8 cellular contexts compared by ENCODE assay signal in genomic region chr1:2392071-2392442, GRCh38. TPM values are rescaled to one million over a fixed set of nuclear protein-coding genes. Genes with fewer than 3 reads are reported as not detected.
DNase-seq lines count a peak whose midpoint lies in the region; ATAC-seq, FAIRE-seq and TF ChIP-seq lines count a peak whose summit lies in the region.

No MANE protein-coding gene starts in this region.

- intact Hi-C loops in breast epithelium (cut with DNase I; ENCODE audit: low total_unique reads) = loop anchor here (5.0 kb wide), 2 partner anchors 185 to 200 kb away; partner anchors contain the start of gene FAAP20

- POLR2A ChIA-PET in BJ (lab: Charles Lee) = interaction anchor here (0.9 kb wide), 2 partner anchors 164 to 197 kb away, joined by 3 to 4 read pairs; partner anchors contain the start of genes FAAP20 and SKI

- no peaks in the 10 kb centered on the region for H3K27me3 ChIP-seq in BJ (ENCODE audit: control insufficient read depth, insufficient read depth, low read length)
- no peaks in the 10 kb centered on the region for H3K27me3 ChIP-seq in breast epithelium
- H3K27me3 ChIP-seq in mononuclear cell (ENCODE audit: insufficient read depth, low read length) = no peaks in the 10 kb centered on the region

- no peak for DNase-seq in BJ (ENCODE audit: low read depth)
- no peak for DNase-seq in breast epithelium (ENCODE audit: low spot score in 2 of 2)
- DNase-seq in D721Med (ENCODE audit: insufficient read length, low spot score) = no peak
- no peak for DNase-seq in SK-N-DZ (ENCODE audit: low spot score)
- no peak for DNase-seq in cerebellar nuclear complex (lab: John Stamatoyannopoulos, UW)
- DNase-seq in amniotic stem cell (lab: John Stamatoyannopoulos, UW) = no peak

- no peak for TF ChIP-seq POLR2A in breast epithelium (IDR thresholded peaks at IDR 0.05)

- H3K4me3 ChIP-seq in BJ (ENCODE audit: low read depth, low read length) (peak overlapping the region; percentile 72), breast epithelium (peak overlapping the region; percentile 87 to 96 (median 92)), mononuclear cell (ENCODE audit: low read length) (peak overlapping the region; percentile 68)

- peak; percentile 3 for ATAC-seq in HG02938 (IDR thresholded peaks at IDR 0.05; ENCODE audit: unreplicated experiment)

- H3K4me1 ChIP-seq in breast epithelium (peaks cover 4 to 16% of the 10 kb centered on the region in 2 donors), mononuclear cell (ENCODE audit: insufficient read depth, low read length) (peaks cover 39% of the 10 kb centered on the region)

- CTCF ChIA-PET in BJ (lab: Yijun Ruan, JAX) = interaction anchor here (0.5 to 3.3 kb wide), 5 partner anchors 11 to 369 kb away, joined by 3 to 28 read pairs (median 5); partner anchors contain the start of gene FAAP20

- H3K9me3 ChIP-seq in breast epithelium (no peaks in the 10 kb centered on the region), mononuclear cell (ENCODE audit: low read depth, low read length) (no peaks in the 10 kb centered on the region)

- no peak for FAIRE-seq in D721Med (lab: Jason Lieb, UNC)

- H3K36me3 ChIP-seq in BJ (ENCODE audit: control insufficient read depth, insufficient read depth, low read length) (peaks cover 19% of the 10 kb centered on the region), breast epithelium (no peaks in the 10 kb centered on the region)

- TF ChIP-seq CTCF in BJ (IDR thresholded peaks at IDR 0.05; ENCODE audit: insufficient read depth, low read depth, low read length) (no peak), breast epithelium (IDR thresholded peaks at IDR 0.05) (no peak), D721Med (IDR thresholded peaks at IDR 0.05; ENCODE audit: insufficient read depth, missing control alignments) (no peak)

- H3K27ac ChIP-seq in breast epithelium = peak overlapping the region; percentile 90 to 95

RNA-seq across cellular contexts. Expression of gene RER1, which starts 0.4 kb away (rescaled TPM):
- polyA plus RNA-seq in BJ (2011; rRNA removed) = 255 and 354 TPM in 2 replicates
- 140 and 222 TPM in 2 replicates for polyA minus RNA-seq in BJ (2011; rRNA and poly(A)+ RNA removed)
- total RNA-seq in breast epithelium = 10 to 100 TPM; 58.3 to 75.1 (median 70.4) TPM
- 18.8 TPM for total RNA-seq in mononuclear cell
- polyA plus RNA-seq in SK-N-DZ (2014; cell fraction: cytosol; rRNA removed) = 43.2 and 57.3 TPM in 2 replicates
- 55.7 and 86.5 TPM in 2 replicates for polyA plus RNA-seq in SK-N-DZ (2014; cell fraction: nucleus; rRNA removed)

RNA-seq across cellular contexts. Expression of gene MORN1, which starts 0.7 kb away (rescaled TPM):
- 3.7 and 4.3 TPM in 2 replicates for polyA plus RNA-seq in BJ (2011; rRNA removed)
- 5.5 and 10.5 TPM in 2 replicates for polyA minus RNA-seq in BJ (2011; rRNA and poly(A)+ RNA removed)
- total RNA-seq in breast epithelium (10 to 100 TPM in 2 of 3 donors, 1 to 10 TPM in 1; 4.0 to 18.1 (median 17.7) TPM), mononuclear cell (4.2 TPM)
- 5.8 and 10.3 TPM in 2 replicates for polyA plus RNA-seq in SK-N-DZ (2014; cell fraction: cytosol; rRNA removed)
- polyA plus RNA-seq in SK-N-DZ (2014; cell fraction: nucleus; rRNA removed) = 8.9 and 12.9 TPM in 2 replicates

RNA-seq across cellular contexts. Expression of gene PEX10, which starts 20.3 kb away (rescaled TPM):
- polyA plus RNA-seq in BJ (2011; rRNA removed) = 17.4 and 23.6 TPM in 2 replicates
- polyA minus RNA-seq in BJ (2011; rRNA and poly(A)+ RNA removed) = 6.4 and 10.0 TPM in 2 replicates
- total RNA-seq in breast epithelium (10 to 100 TPM; 23.3 to 37.4 (median 24.1) TPM), mononuclear cell (7.5 TPM)
- polyA plus RNA-seq in SK-N-DZ (2014; cell fraction: cytosol; rRNA removed) = 22.5 and 23.5 TPM in 2 replicates
- 16.4 and 21.5 TPM in 2 replicates for polyA plus RNA-seq in SK-N-DZ (2014; cell fraction: nucleus; rRNA removed)
